Comparison of ENCODE assay signal across 1 cellular context in the genomic region with DNA sequence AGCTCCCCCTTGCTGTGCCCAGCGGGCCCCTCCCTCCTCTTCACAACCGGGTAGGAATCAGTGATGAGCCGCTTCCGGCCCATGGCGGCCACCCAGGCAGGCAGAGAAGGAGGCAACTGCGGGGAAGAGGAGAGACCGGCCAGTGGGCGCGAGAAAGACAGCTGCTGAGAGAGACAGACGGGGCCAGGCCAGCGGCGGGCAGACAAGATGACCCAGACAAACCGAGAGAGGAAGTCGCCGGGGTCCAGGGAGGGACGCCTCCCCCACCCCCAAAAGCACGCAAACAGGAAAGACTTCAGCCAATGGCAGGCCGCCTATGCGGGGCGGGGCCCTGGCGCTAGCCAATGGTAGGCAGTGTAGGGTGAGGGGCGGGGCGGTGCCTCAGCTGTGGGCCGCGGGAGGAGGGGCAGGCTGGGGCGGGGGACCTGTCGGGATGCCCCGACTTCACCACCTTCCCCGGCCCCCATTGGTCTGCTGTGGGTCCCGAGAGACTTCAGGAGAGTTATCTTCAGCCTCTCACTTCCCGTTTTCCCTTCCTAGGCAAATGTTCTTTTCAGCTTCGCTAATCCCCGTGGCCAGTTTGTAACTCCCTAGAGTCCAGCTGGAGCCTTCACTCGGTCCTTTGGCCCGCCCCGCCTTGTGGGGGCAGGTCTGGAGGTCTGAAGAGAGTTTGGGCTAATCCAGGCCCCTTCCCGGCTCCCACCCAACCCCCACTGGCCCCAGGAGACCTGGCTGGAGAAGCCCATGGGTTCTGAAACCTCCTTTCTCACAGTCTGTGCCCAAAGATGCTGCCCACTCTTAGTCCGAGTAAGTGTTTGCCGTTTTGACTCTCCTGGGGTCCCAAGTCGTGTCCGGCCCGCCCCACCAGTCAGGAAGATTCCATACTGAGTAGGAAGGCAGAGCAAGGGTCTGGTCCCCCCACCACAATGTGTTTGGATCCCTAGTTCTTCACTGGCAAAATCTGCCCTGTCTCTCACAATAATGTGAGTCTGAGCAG.
A peak's percentile ranks its signal among the peaks of the same experiment; 100 is the strongest.
TF ChIP-seq lines count a peak whose summit lies in the region.

POLD4 (minus strand) TSS at position 230 of the 997 bp plus-strand sequence; CDS start at position 83, 147 bp downstream.

TF ChIP-seq in H1, 55 proteins besides CTCF, POLR2A, EP300 and RAD21:
- no peak for TF ChIP-seq KDM5A (IDR thresholded peaks at IDR 0.05; ENCODE audit: low read length)
- TF ChIP-seq ATF3 (IDR thresholded peaks at IDR 0.05; ENCODE audit: insufficient read depth, low read depth, low read length), result no peak
- peak; percentile 41; the same call in 1 of the 2 replicates for TF ChIP-seq TBP (IDR thresholded peaks at IDR 0.05; ENCODE audit: low read depth, low read length)
- 0 out of 4 replicates have a peak, but pooled peaks of 1 of the 2 experiments have one; percentile 26 for TF ChIP-seq HDAC2 (IDR thresholded peaks at IDR 0.05; ENCODE audit: borderline replicate concordance in 1 of 2, low read depth in 2 of 2, low read length in 2 of 2)
- TF ChIP-seq RXRA (IDR thresholded peaks at IDR 0.05; ENCODE audit: insufficient read depth, low read depth, low read length), result no peak
- TF ChIP-seq TEAD4 (IDR thresholded peaks at IDR 0.05; ENCODE audit: low read depth, low read length), result no peak
- peak; percentile 51 for TF ChIP-seq BRCA1 (IDR thresholded peaks at IDR 0.05; ENCODE audit: low read depth, low read length)
- peak; percentile 64 for TF ChIP-seq KDM4A (IDR thresholded peaks at IDR 0.05; ENCODE audit: low read depth, low read length, severe bottlenecking)
- peak; percentile 1 for TF ChIP-seq NANOG (IDR thresholded peaks at IDR 0.05; ENCODE audit: insufficient read depth, low read depth, low read length, poor library complexity, severe bottlenecking)
- peak; percentile 72 for TF ChIP-seq CHD2 (IDR thresholded peaks at IDR 0.05; ENCODE audit: low read length)
- TF ChIP-seq CREB1 (IDR thresholded peaks at IDR 0.05), result 0 out of 2 replicates have a peak, but pooled peaks have one; percentile 43
- TF ChIP-seq SP4 (IDR thresholded peaks at IDR 0.05; ENCODE audit: low read length), result 0 out of 2 replicates have a peak, but pooled peaks have one; percentile 13
- no peak for TF ChIP-seq SRF (IDR thresholded peaks at IDR 0.05; ENCODE audit: low read depth, low read length)
- TF ChIP-seq SIN3A (conservative IDR thresholded peaks at IDR 0.05 in 1 of 2, IDR thresholded peaks at IDR 0.05 in 1 of 2; ENCODE audit: low read depth in 1 of 2, low read length in 2 of 2), result peak in 1 of 2 experiments; percentile 20; a peak in 2 of 4 replicates
- peak; percentile 54 for TF ChIP-seq ASH2L (IDR thresholded peaks at IDR 0.05; ENCODE audit: low read length)
- TF ChIP-seq RBBP5 (IDR thresholded peaks at IDR 0.05; ENCODE audit: borderline replicate concordance, low read depth, low read length), result no peak
- peak; percentile 66; the same call in 1 of the 2 replicates for TF ChIP-seq TAF1 (IDR thresholded peaks at IDR 0.05; ENCODE audit: low read depth, low read length)
- TF ChIP-seq SP1 (IDR thresholded peaks at IDR 0.05; ENCODE audit: low read depth, low read length), result peak; percentile 88
TF ChIP-seq in H1: peak in this region for 12.
